10 cellular contexts compared by ENCODE assay signal in the genomic region with DNA sequence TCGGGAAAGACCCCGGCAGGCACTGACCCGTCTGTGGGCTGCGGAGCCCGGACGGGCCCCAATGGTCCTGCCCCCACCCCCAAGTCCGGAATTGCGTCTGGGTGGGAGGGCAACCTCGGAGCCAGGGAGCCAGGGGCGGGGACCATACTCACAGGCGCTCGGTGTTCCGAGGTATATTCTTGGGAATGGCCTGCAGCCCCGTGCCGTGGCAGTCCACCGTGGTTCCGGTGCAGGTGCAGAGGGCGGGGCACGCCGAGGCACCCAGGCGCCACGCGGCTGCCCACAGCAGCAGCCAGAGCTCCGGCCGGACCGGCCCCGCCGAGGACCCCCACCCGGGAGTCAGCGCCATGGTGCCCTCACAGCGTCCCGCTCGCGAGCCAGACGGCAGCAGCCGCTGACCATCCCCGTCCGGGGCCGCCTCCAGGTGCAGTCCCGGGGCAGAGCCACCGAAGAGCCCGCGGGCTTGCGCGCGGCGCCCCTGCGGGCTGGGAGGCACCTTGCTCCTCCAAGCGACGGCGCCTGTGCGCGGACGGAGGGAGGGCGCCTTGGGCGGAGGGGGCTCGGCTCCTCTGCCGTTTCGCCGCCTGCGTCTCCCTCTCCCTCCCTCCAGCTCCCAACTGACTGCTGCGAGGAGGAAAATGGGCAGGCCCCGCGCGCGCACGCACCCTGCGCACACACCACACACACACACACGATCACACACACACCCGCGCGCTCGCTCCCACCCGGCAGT.
DNase-seq lines count a peak whose midpoint lies in the region; ATAC-seq, FAIRE-seq and TF ChIP-seq lines count a peak whose summit lies in the region.
"Had no signal": no experiment of that assay in that cellular context is flagged by ENCODE, and none has a peak within 500 bp of the region (broad histone marks: within the 10 kb centered on the region; RNA-seq: fewer than 3 reads in every experiment).

SLIT1 (minus strand) TSS at position 634 of the 733 bp plus-strand sequence; CDS start at position 349, 285 bp downstream.

- FAIRE-seq in RCC 7860 (lab: Jason Lieb, UNC): no peak
- FAIRE-seq: K562 had no signal

- H3K27ac ChIP-seq in coronary artery: no peak within 1 kb of the TSS

- DNase-seq in DMS53 (lab: John Stamatoyannopoulos, UW) (peak; percentile 81), NCI-H146 treated with DMSO at 0.1 percent for 48 hours (lab: John Stamatoyannopoulos, UW; ENCODE audit: unreplicated experiment) (peak; percentile 50), coronary artery (ENCODE audit: low spot score) (no peak), RCC 7860 (ENCODE audit: low spot score) (no peak), NCI-H524 treated with DMSO at 0.1 percent for 48 hours (lab: John Stamatoyannopoulos, UW) (no peak), UCSD-AML1 (lab: John Stamatoyannopoulos, UW; ENCODE audit: unreplicated experiment) (no peak)
- DNase-seq: activated CD8-positive, alpha-beta memory T cell treated with anti-CD3 and anti-CD28 coated beads, Interleukin-2, amount 50 U/mL, for 48 hours had no signal

- H3K9me3 ChIP-seq in neuron (ENCODE audit: low read length): no peaks in the 10 kb centered on the region

- H3K4me3 ChIP-seq in coronary artery (peak within 1 kb of the TSS; percentile 46), neuron (ENCODE audit: low read length) (peak within 1 kb of the TSS; percentile 55)
- H3K4me3 ChIP-seq: K562 had no signal

- no peak for TF ChIP-seq CTCF in coronary artery (IDR thresholded peaks at IDR 0.05)

- no peaks in the 10 kb centered on the region for H3K27me3 ChIP-seq in neuron (ENCODE audit: insufficient read depth, low read length)

- H2AFZ ChIP-seq in neuron (ENCODE audit: low read depth, low read length): no peak within 1 kb of the TSS

- ATAC-seq in HG02610 (IDR thresholded peaks at IDR 0.05; ENCODE audit: unreplicated experiment): no peak
- ATAC-seq: K562 had no signal

- peaks cover 56% of the 10 kb centered on the region for H3K4me1 ChIP-seq in neuron (ENCODE audit: insufficient read depth, low read length)

- H3K36me3 ChIP-seq in neuron (ENCODE audit: insufficient read depth, low read length): no peaks in the 10 kb centered on the region

Comparison
In these comparisons a context has a peak if more than half of its experiments do, and no peak if none do; other contexts are left out.
1. DNase-seq: peak in DMS53 (single experiment) and NCI-H146 treated with DMSO at 0.1 percent for 48 hours (single experiment); none in coronary artery (single experiment), RCC 7860 (single experiment), NCI-H524 treated with DMSO at 0.1 percent for 48 hours (single experiment) and UCSD-AML1 (single experiment).